Comparison of ENCODE assay signal across 8 cellular contexts in genomic region chr19:34364462-34364829, GRCh38. TPM values are rescaled to one million over a fixed set of nuclear protein-coding genes. Genes with fewer than 3 reads are reported as not detected.
DNase-seq lines count a peak whose midpoint lies in the region; TF ChIP-seq lines count a peak whose summit lies in the region.

No MANE protein-coding gene starts in this region.

- H3K27ac ChIP-seq in right atrium auricular region: peak overlapping the region; percentile 83 to 84
- H3K27ac ChIP-seq in breast epithelium: peak overlapping the region in 1 of 2 donors; percentile 73
- peak overlapping the region; percentile 70 for H3K27ac ChIP-seq in vagina

- H3K4me3 ChIP-seq in right atrium auricular region (peak overlapping the region; percentile 75 to 89), breast epithelium (peak overlapping the region; percentile 94 to 95 (median 95)), mononuclear cell (ENCODE audit: low read length) (peak overlapping the region; percentile 85), vagina (peak overlapping the region; percentile 72 to 93)

- TF ChIP-seq POLR2A in breast epithelium (IDR thresholded peaks at IDR 0.05) (no peak), vagina (IDR thresholded peaks at IDR 0.05) (no peak)

- no peaks in the 10 kb centered on the region for H3K27me3 ChIP-seq in right atrium auricular region
- no peaks in the 10 kb centered on the region for H3K27me3 ChIP-seq in breast epithelium
- no peaks in the 10 kb centered on the region for H3K27me3 ChIP-seq in mononuclear cell (ENCODE audit: insufficient read depth, low read length)
- H3K27me3 ChIP-seq in vagina: no peaks in the 10 kb centered on the region

- H3K9me3 ChIP-seq in right atrium auricular region: no peaks in the 10 kb centered on the region
- no peaks in the 10 kb centered on the region for H3K9me3 ChIP-seq in breast epithelium
- H3K9me3 ChIP-seq in mononuclear cell (ENCODE audit: low read depth, low read length): no peaks in the 10 kb centered on the region
- no peaks in the 10 kb centered on the region for H3K9me3 ChIP-seq in vagina

- intact Hi-C loops in cardiac septum (cut with DNase I) (loop anchor here (2.0 kb wide), 1 partner anchor 66 kb away; no protein-coding TSS in a partner anchor), breast epithelium (cut with DNase I; ENCODE audit: low total_unique reads) (no loop called here), vagina (cut with DNase I) (no loop called here)

- DNase-seq in right atrium auricular region (ENCODE audit: low spot score): no peak
- DNase-seq in cardiac septum (ENCODE audit: low spot score): no peak
- no peak for DNase-seq in breast epithelium (ENCODE audit: low spot score in 2 of 2)
- no peak for DNase-seq in vagina (ENCODE audit: extremely low spot score in 2 of 2)
- no peak for DNase-seq in NCI-H446 (lab: John Stamatoyannopoulos, UW)
- DNase-seq in stimulated activated CD8-positive, alpha-beta memory T cell treated with anti-CD3 and anti-CD28 coated beads, Interleukin-4, amount 100 ng/mL, for 48 hours: no peak
- no peak for DNase-seq in stimulated activated CD4-positive, alpha-beta T cell treated with anti-CD3 and anti-CD28 coated beads, Interleukin-12 subunit alpha, Interleukin-12 subunit beta, amount 100 ng/mL, for 4 hours

- H3K4me1 ChIP-seq in right atrium auricular region (peaks cover 0 to 42% of the 10 kb centered on the region in 2 donors), breast epithelium (peaks cover 0 to 4% of the 10 kb centered on the region in 2 donors), mononuclear cell (ENCODE audit: insufficient read depth, low read length) (peaks cover 38% of the 10 kb centered on the region), vagina (peaks cover 32% of the 10 kb centered on the region)

- peaks cover 32% of the 10 kb centered on the region for H3K36me3 ChIP-seq in right atrium auricular region
- H3K36me3 ChIP-seq in breast epithelium: no peaks in the 10 kb centered on the region
- H3K36me3 ChIP-seq in vagina: peaks cover 0 to 23% of the 10 kb centered on the region in 2 donors

- no peak for TF ChIP-seq CTCF in right atrium auricular region (IDR thresholded peaks at IDR 0.05)
- no peak for TF ChIP-seq CTCF in breast epithelium (IDR thresholded peaks at IDR 0.05)
- TF ChIP-seq CTCF in vagina (IDR thresholded peaks at IDR 0.05): no peak

RNA-seq across cellular contexts. Expression of gene GPI, which starts 0.6 kb away (rescaled TPM):
- total RNA-seq in right atrium auricular region: 100 to 1,000 TPM; 340 to 413 TPM
- 512 TPM for total RNA-seq in cardiac septum
- 100 to 1,000 TPM in 2 of 3 donors, 10 to 100 TPM in 1; 97.9 to 130 (median 113) TPM for total RNA-seq in breast epithelium
- total RNA-seq in mononuclear cell: 81.3 TPM
- 201 TPM for total RNA-seq in vagina

RNA-seq across cellular contexts. Expression of gene PDCD2L, which starts 39.8 kb away (rescaled TPM):
- total RNA-seq in right atrium auricular region: 10 to 100 TPM in 1 of 2 donors, 1 to 10 TPM in 1; 9.5 to 14.0 TPM
- 8.5 TPM for total RNA-seq in cardiac septum
- 10 to 100 TPM in 2 of 3 donors, 1 to 10 TPM in 1; 7.8 to 15.7 (median 10.9) TPM for total RNA-seq in breast epithelium
- total RNA-seq in mononuclear cell: 4.6 TPM
- total RNA-seq in vagina: 10.8 TPM
